8 cellular contexts compared by ENCODE assay signal in the genomic region with DNA sequence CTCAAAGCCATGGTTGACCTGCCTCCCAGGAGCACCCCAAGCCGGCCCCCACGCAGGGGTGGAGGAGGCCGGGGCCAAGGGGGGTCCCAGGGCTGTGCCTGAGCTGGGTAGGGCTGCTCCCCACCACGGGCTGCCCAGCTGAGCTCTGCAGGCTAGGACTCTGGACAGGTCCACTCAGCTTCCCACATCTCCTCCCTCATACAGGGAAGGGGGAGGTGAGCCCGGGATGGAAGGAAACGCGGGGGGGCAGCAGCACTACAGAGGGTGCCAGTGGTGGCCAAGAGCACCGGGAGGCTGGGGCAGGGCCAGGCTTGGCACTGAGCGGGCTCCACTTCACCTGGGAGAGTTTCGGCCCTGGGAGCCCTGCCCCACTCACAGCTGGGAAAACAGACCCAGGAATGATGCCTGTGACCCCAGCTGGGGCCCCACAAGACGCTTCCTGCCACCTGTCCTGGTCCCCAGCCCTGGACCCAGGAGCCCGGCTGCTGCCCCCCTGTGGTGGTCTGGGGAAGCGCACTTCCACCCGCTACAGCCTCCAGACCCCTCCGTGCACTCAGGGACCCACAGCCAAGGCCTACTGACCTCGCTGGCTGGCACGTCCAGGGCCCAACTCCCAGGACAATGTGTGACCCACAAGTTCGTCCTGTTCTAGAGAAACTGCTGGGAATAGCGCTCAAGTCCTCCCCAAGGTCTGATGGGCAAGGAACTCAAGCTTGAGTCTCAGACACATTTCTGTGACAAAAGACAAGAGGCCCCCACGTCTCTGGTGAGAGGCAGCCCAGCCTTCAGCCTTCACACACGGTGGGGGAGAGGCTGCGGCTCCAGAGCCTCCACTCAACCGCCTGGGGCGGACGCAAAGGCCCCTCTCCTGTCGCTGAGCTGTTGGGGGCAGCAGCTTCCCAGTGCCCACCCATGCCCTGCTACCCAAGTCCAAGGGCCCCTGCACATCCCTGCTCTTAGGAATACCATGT. TPM values are rescaled to one million over a fixed set of nuclear protein-coding genes. Genes with fewer than 3 reads are reported as not detected.
DNase-seq lines count a peak whose midpoint lies in the region; ATAC-seq and TF ChIP-seq lines count a peak whose summit lies in the region.

No MANE protein-coding gene starts in this region.

- H3K27me3 Mint-ChIP-seq in activated CD8-positive, alpha-beta T cell treated with anti-CD3 and anti-CD28 coated beads for 36 hours: no peaks in the 10 kb centered on the region
- H3K27me3 Mint-ChIP-seq in effector memory CD8-positive, alpha-beta T cell: no peaks in the 10 kb centered on the region
- peaks cover 4% of the 10 kb centered on the region for H3K27me3 Mint-ChIP-seq in nephron (ENCODE audit: low read depth)
- H3K27me3 Mint-ChIP-seq in stimulated activated naive CD8-positive, alpha-beta T cell treated with anti-CD3 and anti-CD28 coated beads, Interleukin-15, amount 100 ng/mL, for 72 hours: no peaks in the 10 kb centered on the region

- peak overlapping the region; percentile 36 for H3K4me3 Mint-ChIP-seq in activated CD8-positive, alpha-beta T cell treated with anti-CD3 and anti-CD28 coated beads for 36 hours
- peak overlapping the region; percentile 40 to 49 for H3K4me3 Mint-ChIP-seq in effector memory CD8-positive, alpha-beta T cell
- peak overlapping the region; percentile 68 to 77 (median 71) for H3K4me3 Mint-ChIP-seq in nephron
- peak overlapping the region; percentile 47 to 75 for H3K4me3 Mint-ChIP-seq in stimulated activated naive CD8-positive, alpha-beta T cell treated with anti-CD3 and anti-CD28 coated beads, Interleukin-15, amount 100 ng/mL, for 72 hours

- H3K4me1 Mint-ChIP-seq in activated CD8-positive, alpha-beta T cell treated with anti-CD3 and anti-CD28 coated beads for 36 hours (ENCODE audit: low read depth): peaks cover 31% of the 10 kb centered on the region
- H3K4me1 Mint-ChIP-seq in effector memory CD8-positive, alpha-beta T cell (ENCODE audit: low read depth in 2 of 2): peaks cover 11 to 13% of the 10 kb centered on the region in 2 donors
- H3K4me1 Mint-ChIP-seq in nephron: peaks cover 6% of the 10 kb centered on the region
- H3K4me1 Mint-ChIP-seq in stimulated activated naive CD8-positive, alpha-beta T cell treated with anti-CD3 and anti-CD28 coated beads, Interleukin-15, amount 100 ng/mL, for 72 hours: peaks cover 49% of the 10 kb centered on the region

- POLR2A ChIA-PET in activated CD8-positive, alpha-beta T cell treated with anti-CD3 and anti-CD28 coated beads for 36 hours (lab: Charles Lee): interaction anchor here (0.9 to 2.0 kb wide), 13 partner anchors 14 to 594 kb away, joined by 3 to 11 read pairs (median 4); a partner anchor contains a TSS

- peak overlapping the region; percentile 38 for H3K27ac Mint-ChIP-seq in activated CD8-positive, alpha-beta T cell treated with anti-CD3 and anti-CD28 coated beads for 36 hours
- peak overlapping the region; percentile 56 to 71 for H3K27ac Mint-ChIP-seq in effector memory CD8-positive, alpha-beta T cell
- no peak overlapping the region for H3K27ac Mint-ChIP-seq in nephron
- no peak overlapping the region for H3K27ac Mint-ChIP-seq in stimulated activated naive CD8-positive, alpha-beta T cell treated with anti-CD3 and anti-CD28 coated beads, Interleukin-15, amount 100 ng/mL, for 72 hours

- DNase-seq in Right ventricle myocardium inferior (ENCODE audit: missing footprints) (peak; percentile 82), cardiac septum (ENCODE audit: low spot score) (no peak), NCI-H2227 (lab: John Stamatoyannopoulos, UW; ENCODE audit: unreplicated experiment) (peak; percentile 74), NCI-H524 treated with DMSO at 0.1 percent for 48 hours (lab: John Stamatoyannopoulos, UW) (no peak)
- DNase-seq in activated CD8-positive, alpha-beta T cell treated with anti-CD3 and anti-CD28 coated beads for 36 hours: peak; percentile 88
- peak; percentile 75 to 81 (median 75) for DNase-seq in effector memory CD8-positive, alpha-beta T cell
- DNase-seq in stimulated activated naive CD8-positive, alpha-beta T cell treated with anti-CD3 and anti-CD28 coated beads, Interleukin-15, amount 100 ng/mL, for 72 hours: peak; percentile 81 to 82

- peaks cover 9% of the 10 kb centered on the region for H3K36me3 Mint-ChIP-seq in activated CD8-positive, alpha-beta T cell treated with anti-CD3 and anti-CD28 coated beads for 36 hours (ENCODE audit: low read depth)
- peaks cover 33% of the 10 kb centered on the region for H3K36me3 Mint-ChIP-seq in effector memory CD8-positive, alpha-beta T cell (ENCODE audit: insufficient read depth)
- H3K36me3 Mint-ChIP-seq in nephron (ENCODE audit: low read depth): no peaks in the 10 kb centered on the region

- peak; percentile 29 for ATAC-seq in Right ventricle myocardium inferior
- peak; percentile 50 for ATAC-seq in activated CD8-positive, alpha-beta T cell treated with anti-CD3 and anti-CD28 coated beads for 36 hours
- ATAC-seq in effector memory CD8-positive, alpha-beta T cell (replicated peaks): peak; percentile 29
- peak; percentile 49 for ATAC-seq in stimulated activated naive CD8-positive, alpha-beta T cell treated with anti-CD3 and anti-CD28 coated beads, Interleukin-15, amount 100 ng/mL, for 72 hours

- intact Hi-C loops in Right ventricle myocardium inferior (cut with DNase I) (loop anchor here (2.0 kb wide), 2 partner anchors 23 to 249 kb away; a partner anchor contains a TSS), cardiac septum (cut with DNase I) (loop anchor here (5.0 kb wide), 1 partner anchor 250 kb away; no protein-coding TSS in a partner anchor)
- intact Hi-C loops in activated CD8-positive, alpha-beta T cell treated with anti-CD3 and anti-CD28 coated beads for 36 hours (cut with micrococcal nuclease): no loop called here

- peak; percentile 94 for TF ChIP-seq CTCF in activated CD8-positive, alpha-beta T cell treated with anti-CD3 and anti-CD28 coated beads for 36 hours (IDR thresholded peaks at IDR 0.05)
- TF ChIP-seq CTCF in nephron (IDR thresholded peaks at IDR 0.05; ENCODE audit: unreplicated experiment in 3 of 3): peak; percentile 94 to 95 (median 94)

- CTCF ChIA-PET in activated CD8-positive, alpha-beta T cell treated with anti-CD3 and anti-CD28 coated beads for 36 hours (lab: Charles Lee): interaction anchor here (0.6 to 5.3 kb wide), 32 partner anchors 11 to 388 kb away, joined by 3 to 40 read pairs (median 4); a partner anchor contains a TSS

- no peaks in the 10 kb centered on the region for H3K9me3 Mint-ChIP-seq in activated CD8-positive, alpha-beta T cell treated with anti-CD3 and anti-CD28 coated beads for 36 hours
- no peaks in the 10 kb centered on the region for H3K9me3 Mint-ChIP-seq in effector memory CD8-positive, alpha-beta T cell
- no peaks in the 10 kb centered on the region for H3K9me3 Mint-ChIP-seq in nephron
- H3K9me3 Mint-ChIP-seq in stimulated activated naive CD8-positive, alpha-beta T cell treated with anti-CD3 and anti-CD28 coated beads, Interleukin-15, amount 100 ng/mL, for 72 hours: no peaks in the 10 kb centered on the region

RNA-seq across cellular contexts. Expression of a gene that starts 3.0 kb away (rescaled TPM):
- total RNA-seq in Right ventricle myocardium inferior (265 TPM), cardiac septum (174 TPM)
- 100 to 1,000 TPM; 127 TPM for total RNA-seq in activated CD8-positive, alpha-beta T cell treated with anti-CD3 and anti-CD28 coated beads for 36 hours

RNA-seq across cellular contexts. Expression of a gene that starts 13.7 kb away (rescaled TPM):
- total RNA-seq in Right ventricle myocardium inferior: 21.8 TPM
- 30.5 TPM for total RNA-seq in cardiac septum
- total RNA-seq in activated CD8-positive, alpha-beta T cell treated with anti-CD3 and anti-CD28 coated beads for 36 hours: under 1 TPM; 0.92 to 0.98 TPM

RNA-seq across cellular contexts. Expression of a gene that starts 22.8 kb away (rescaled TPM):
- 119 TPM for total RNA-seq in Right ventricle myocardium inferior
- 96.2 TPM for total RNA-seq in cardiac septum
- 10 to 100 TPM; 37.2 to 39.2 TPM for total RNA-seq in activated CD8-positive, alpha-beta T cell treated with anti-CD3 and anti-CD28 coated beads for 36 hours

RNA-seq across cellular contexts. Expression of a gene that starts 27.1 kb away (rescaled TPM):
- 49.4 TPM for total RNA-seq in Right ventricle myocardium inferior
- 78.6 TPM for total RNA-seq in cardiac septum
- total RNA-seq in activated CD8-positive, alpha-beta T cell treated with anti-CD3 and anti-CD28 coated beads for 36 hours: 10 to 100 TPM; 86.3 to 92.4 TPM

RNA-seq across cellular contexts. Expression of a gene that starts 35.1 kb away (rescaled TPM):
- total RNA-seq in Right ventricle myocardium inferior (140 TPM), cardiac septum (127 TPM)
- total RNA-seq in activated CD8-positive, alpha-beta T cell treated with anti-CD3 and anti-CD28 coated beads for 36 hours: 100 to 1,000 TPM; 127 to 129 TPM

Comparison
In these comparisons a context has a peak if more than half of its experiments do, and no peak if none do; other contexts are left out.
1. DNase-seq: peak in Right ventricle myocardium inferior (single experiment), NCI-H2227 (single experiment), activated CD8-positive, alpha-beta T cell treated with anti-CD3 and anti-CD28 coated beads for 36 hours (single experiment), effector memory CD8-positive, alpha-beta T cell (3 of 3) and stimulated activated naive CD8-positive, alpha-beta T cell treated with anti-CD3 and anti-CD28 coated beads, Interleukin-15, amount 100 ng/mL, for 72 hours (2 of 2); none in cardiac septum (single experiment) and NCI-H524 treated with DMSO at 0.1 percent for 48 hours (single experiment).
2. H3K27ac Mint-ChIP-seq: peak in activated CD8-positive, alpha-beta T cell treated with anti-CD3 and anti-CD28 coated beads for 36 hours (single experiment) and effector memory CD8-positive, alpha-beta T cell (2 of 2); none in nephron (0 of 3) and stimulated activated naive CD8-positive, alpha-beta T cell treated with anti-CD3 and anti-CD28 coated beads, Interleukin-15, amount 100 ng/mL, for 72 hours (0 of 2).
3. RNA of a gene that starts 13.7 kb away (total RNA-seq): 30.5 TPM in cardiac septum (single experiment) and 21.8 TPM in Right ventricle myocardium inferior (single experiment); 0.92 to 0.98 TPM in activated CD8-positive, alpha-beta T cell treated with anti-CD3 and anti-CD28 coated beads for 36 hours; every median in the first group is over 10 times any median in the second.
4. Peak in every context shown above with its lines, with median percentiles within 50 percentile points of each other: ATAC-seq and H3K4me3 Mint-ChIP-seq.